26 cellular contexts compared by ENCODE assay signal in the genomic region with DNA sequence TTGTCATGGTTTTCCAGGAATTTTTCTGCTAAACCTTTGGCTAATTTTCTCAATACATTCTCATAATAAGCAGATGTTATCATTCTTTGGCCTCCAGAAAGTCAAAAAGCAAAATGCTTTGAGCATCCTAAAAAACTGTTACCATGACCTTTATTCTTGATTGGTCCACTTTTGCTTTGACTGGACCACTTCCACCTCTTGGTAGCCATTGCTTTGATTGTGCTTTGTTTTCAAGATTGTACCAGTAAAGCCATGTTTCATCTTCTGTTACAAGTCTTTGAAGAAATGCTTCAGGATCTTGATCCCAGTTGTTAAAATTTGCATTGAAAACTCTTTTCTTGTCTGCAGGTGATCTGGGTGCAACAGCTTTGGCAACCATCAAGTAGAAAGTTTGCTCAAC.
"Had no signal": no experiment of that assay in that cellular context is flagged by ENCODE, and none has a peak within 500 bp of the region (broad histone marks: within the 10 kb centered on the region; RNA-seq: fewer than 3 reads in every experiment).

No MANE protein-coding gene starts in this region.

- H3K9me3 ChIP-seq: colonic mucosa, esophagus squamous epithelium, gastrocnemius medialis, left lung, lower lobe of right lung had no signal

- H3K27me3 ChIP-seq: colonic mucosa, esophagus squamous epithelium, gastrocnemius medialis, heart right ventricle, left lung had no signal

- H3K27ac ChIP-seq: colonic mucosa, epithelial cell of prostate, esophagus squamous epithelium, gastrocnemius medialis, heart right ventricle, left lung, lower lobe of right lung had no signal

- H3K4me1 ChIP-seq: colonic mucosa, esophagus squamous epithelium, gastrocnemius medialis, lower lobe of right lung had no signal

- H3K4me3 ChIP-seq: colonic mucosa, esophagus squamous epithelium, gastrocnemius medialis, heart right ventricle, left lung, lower lobe of right lung, mucosa of descending colon had no signal

- FAIRE-seq: endometrium, islet of Langerhans, keratinocyte had no signal

- H3K36me3 ChIP-seq: colonic mucosa, esophagus squamous epithelium, gastrocnemius medialis, heart right ventricle, left lung, lower lobe of right lung had no signal

- ATAC-seq: effector memory CD8-positive, alpha-beta T cell; esophagus mucosa; gastrocnemius medialis; heart right ventricle; left cardiac atrium; left lung; left ventricle myocardium superior; lower lobe of right lung; mucosa of descending colon had no signal

- DNase-seq: colonic mucosa; cortex of kidney; effector CD8-positive, alpha-beta T cell; effector memory CD8-positive, alpha-beta T cell; endodermal cell; erythroblast; esophagus squamous epithelium; foreskin fibroblast; foreskin melanocyte; gastrocnemius medialis; glutamatergic neuron; head of caudate nucleus; heart right ventricle; hippocampal formation; left cardiac atrium; left lung; left ventricle myocardium superior; lower lobe of right lung; mesenchymal stem cell; mucosa of descending colon; naive B cell had no signal
